Comparison of ENCODE assay signal across 1 cellular context in the genomic region with DNA sequence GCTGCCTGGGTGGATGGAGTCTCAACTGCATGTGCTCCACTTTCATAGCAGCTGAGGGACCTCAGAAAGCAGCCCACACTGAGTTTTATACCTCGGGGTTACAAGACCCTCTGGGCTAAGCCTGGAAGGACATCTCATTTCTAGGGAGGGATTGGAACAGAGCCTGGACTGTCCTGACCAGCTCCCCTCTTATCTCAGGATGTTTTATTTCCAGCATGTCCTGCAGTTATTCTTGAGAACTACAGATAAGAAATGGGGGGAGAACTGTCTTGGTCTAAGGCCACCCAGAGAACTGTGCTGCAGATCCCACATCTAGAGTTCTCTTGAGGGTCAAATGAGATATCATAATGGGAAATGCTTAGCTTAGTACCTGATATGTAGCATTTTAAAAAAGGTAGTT.
A peak's percentile ranks its signal among the peaks of the same experiment; 100 is the strongest.
TF ChIP-seq lines count a peak whose summit lies in the region.

No MANE protein-coding gene starts in this region.

TF ChIP-seq in K562, 482 proteins besides CTCF, POLR2A, EP300 and RAD21 (continued from another document):
- TF ChIP-seq, protein P1, sequence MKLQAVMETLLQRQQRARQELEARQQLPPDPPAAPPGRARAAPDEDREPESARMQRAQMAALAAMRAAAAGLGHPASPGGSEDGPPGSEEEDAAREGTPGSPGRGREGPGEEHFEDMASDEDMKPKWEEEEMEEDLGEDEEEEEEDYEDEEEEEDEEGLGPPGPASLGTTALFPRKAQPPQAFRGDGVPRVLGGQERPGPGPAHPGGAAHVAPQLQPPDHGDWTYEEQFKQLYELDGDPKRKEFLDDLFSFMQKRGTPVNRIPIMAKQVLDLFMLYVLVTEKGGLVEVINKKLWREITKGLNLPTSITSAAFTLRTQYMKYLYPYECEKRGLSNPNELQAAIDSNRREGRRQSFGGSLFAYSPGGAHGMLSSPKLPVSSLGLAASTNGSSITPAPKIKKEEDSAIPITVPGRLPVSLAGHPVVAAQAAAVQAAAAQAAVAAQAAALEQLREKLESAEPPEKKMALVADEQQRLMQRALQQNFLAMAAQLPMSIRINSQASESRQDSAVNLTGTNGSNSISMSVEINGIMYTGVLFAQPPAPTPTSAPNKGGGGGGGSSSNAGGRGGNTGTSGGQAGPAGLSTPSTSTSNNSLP (IDR thresholded peaks at IDR 0.05; ENCODE audit: borderline replicate concordance, low read depth, low read length), result 0 out of 2 replicates have a peak, but pooled peaks have one; percentile 12
- TF ChIP-seq PTTG1 (tag; IDR thresholded peaks at IDR 0.05; ENCODE audit: low read depth) (no peak), TAL1 (IDR thresholded peaks at IDR 0.05) (peak; percentile 66), HSF4 (CRISPR knock-in tag; IDR thresholded peaks at IDR 0.05; ENCODE audit: borderline replicate concordance) (no peak), SREBF2 (CRISPR knock-in tag; IDR thresholded peaks at IDR 0.05) (no peak), SMARCE1 (IDR thresholded peaks at IDR 0.05) (peak; percentile 27; the same call in 1 of the 2 replicates), KLF16 (IDR thresholded peaks at IDR 0.05) (peak; percentile 58; the same call in 1 of the 2 replicates)
- TF ChIP-seq, protein P2, sequence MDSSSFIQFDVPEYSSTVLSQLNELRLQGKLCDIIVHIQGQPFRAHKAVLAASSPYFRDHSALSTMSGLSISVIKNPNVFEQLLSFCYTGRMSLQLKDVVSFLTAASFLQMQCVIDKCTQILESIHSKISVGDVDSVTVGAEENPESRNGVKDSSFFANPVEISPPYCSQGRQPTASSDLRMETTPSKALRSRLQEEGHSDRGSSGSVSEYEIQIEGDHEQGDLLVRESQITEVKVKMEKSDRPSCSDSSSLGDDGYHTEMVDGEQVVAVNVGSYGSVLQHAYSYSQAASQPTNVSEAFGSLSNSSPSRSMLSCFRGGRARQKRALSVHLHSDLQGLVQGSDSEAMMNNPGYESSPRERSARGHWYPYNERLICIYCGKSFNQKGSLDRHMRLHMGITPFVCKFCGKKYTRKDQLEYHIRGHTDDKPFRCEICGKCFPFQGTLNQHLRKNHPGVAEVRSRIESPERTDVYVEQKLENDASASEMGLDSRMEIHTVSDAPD (CRISPR knock-in tag; IDR thresholded peaks at IDR 0.05), result no peak
- TF ChIP-seq, protein P3, sequence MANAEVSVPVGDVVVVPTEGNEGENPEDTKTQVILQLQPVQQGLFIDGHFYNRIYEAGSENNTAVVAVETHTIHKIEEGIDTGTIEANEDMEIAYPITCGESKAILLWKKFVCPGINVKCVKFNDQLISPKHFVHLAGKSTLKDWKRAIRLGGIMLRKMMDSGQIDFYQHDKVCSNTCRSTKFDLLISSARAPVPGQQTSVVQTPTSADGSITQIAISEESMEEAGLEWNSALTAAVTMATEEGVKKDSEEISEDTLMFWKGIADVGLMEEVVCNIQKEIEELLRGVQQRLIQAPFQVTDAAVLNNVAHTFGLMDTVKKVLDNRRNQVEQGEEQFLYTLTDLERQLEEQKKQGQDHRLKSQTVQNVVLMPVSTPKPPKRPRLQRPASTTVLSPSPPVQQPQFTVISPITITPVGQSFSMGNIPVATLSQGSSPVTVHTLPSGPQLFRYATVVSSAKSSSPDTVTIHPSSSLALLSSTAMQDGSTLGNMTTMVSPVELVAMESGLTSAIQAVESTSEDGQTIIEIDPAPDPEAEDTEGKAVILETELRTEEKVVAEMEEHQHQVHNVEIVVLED (CRISPR knock-in tag; IDR thresholded peaks at IDR 0.05), result no peak
